8 cellular contexts compared by ENCODE assay signal in genomic region chr7:23679898-23680416, GRCh38. TPM values are rescaled to one million over a fixed set of nuclear protein-coding genes. Genes with fewer than 3 reads are reported as not detected.
DNase-seq lines count a peak whose midpoint lies in the region; ATAC-seq and TF ChIP-seq lines count a peak whose summit lies in the region.

TSS of gene FAM221A (plus strand) at chr7:23680199. CDS start at chr7:23680219, 20 bp downstream.

- H3K9ac ChIP-seq in HUES6 (ENCODE audit: low read length) = peak within 1 kb of the TSS; percentile 26

- ATAC-seq in GM21390 (IDR thresholded peaks at IDR 0.05; ENCODE audit: unreplicated experiment) (peak; percentile 97), Panc1 (peak; percentile 99), thoracic aorta (ENCODE audit: insufficient number of reproducible peaks, low FRiP score, low read depth) (peak; percentile 84)

- peak within 1 kb of the TSS; percentile 80 for H3K4me3 Mint-ChIP-seq in activated naive CD4-positive, alpha-beta T cell treated with anti-CD3 and anti-CD28 coated beads for 36 hours
- peak within 1 kb of the TSS; percentile 93 for H3K4me3 Mint-ChIP-seq in glutamatergic neuron (ENCODE audit: unreplicated experiment)

- H3K27me3 ChIP-seq in HUES6 (ENCODE audit: control insufficient read depth, insufficient read depth, low read length) (peaks cover 10% of the 10 kb centered on the region), Panc1 (ENCODE audit: control insufficient read depth, insufficient read depth, low read length) (no peaks in the 10 kb centered on the region), ovary (no peaks in the 10 kb centered on the region), thoracic aorta (replicated peaks; ENCODE audit: insufficient read depth) (no peaks in the 10 kb centered on the region)

- peak within 1 kb of the TSS; percentile 66 for H3K27ac Mint-ChIP-seq in activated naive CD4-positive, alpha-beta T cell treated with anti-CD3 and anti-CD28 coated beads for 36 hours
- H3K27ac Mint-ChIP-seq in glutamatergic neuron (ENCODE audit: unreplicated experiment) = peak within 1 kb of the TSS; percentile 55

- peak; percentile 74 for DNase-seq in DMS 273 treated with DMSO at 0.1 percent for 48 hours (lab: John Stamatoyannopoulos, UW)
- DNase-seq in Panc1 (ENCODE audit: low read depth, low spot score) = peak; percentile 45
- peak; percentile 86 for DNase-seq in activated naive CD4-positive, alpha-beta T cell treated with anti-CD3 and anti-CD28 coated beads for 36 hours
- DNase-seq in glutamatergic neuron = peak; percentile 92
- peak; percentile 83 to 91 (median 88) for DNase-seq in ovary
- peak; percentile 46 for DNase-seq in thoracic aorta (ENCODE audit: low spot score)

- TF ChIP-seq POLR2A in ovary (IDR thresholded peaks at IDR 0.05) = peak; percentile 45

- no peaks in the 10 kb centered on the region for H3K9me3 ChIP-seq in HUES6 (ENCODE audit: control insufficient read depth, insufficient read depth, low read depth, low read length)
- H3K9me3 ChIP-seq in Panc1 (ENCODE audit: control insufficient read depth, insufficient read depth, low read depth, low read length) = no peaks in the 10 kb centered on the region
- H3K9me3 ChIP-seq in ovary = no peaks in the 10 kb centered on the region
- H3K9me3 ChIP-seq in thoracic aorta = no peaks in the 10 kb centered on the region

- BruUV-seq in Panc1 (replicated peaks; lab: Mats Ljungman, UMichigan) = no TSS peak

- CTCF ChIA-PET in Panc1 (lab: Charles Lee) = interaction anchor here (0.6 to 1.1 kb wide), 2 partner anchors 65 to 475 kb away, joined by 3 to 4 read pairs; no protein-coding TSS in a partner anchor
- CTCF ChIA-PET in activated naive CD4-positive, alpha-beta T cell treated with anti-CD3 and anti-CD28 coated beads for 36 hours (lab: Charles Lee) = interaction anchor here (0.6 to 1.9 kb wide), 6 partner anchors 10 to 133 kb away, joined by 3 to 7 read pairs (median 4); no protein-coding TSS in a partner anchor

- TF ChIP-seq CTCF in Panc1 (IDR thresholded peaks at IDR 0.05) (peak; percentile 96), glutamatergic neuron (IDR thresholded peaks at IDR 0.05; ENCODE audit: partially characterized antibody, unreplicated experiment) (peak; percentile 78), ovary (IDR thresholded peaks at IDR 0.05) (peak; percentile 59 to 81 (median 69)), thoracic aorta (IDR thresholded peaks at IDR 0.05) (peak; percentile 79)

- no peaks in the 10 kb centered on the region for H3K9me3 Mint-ChIP-seq in activated naive CD4-positive, alpha-beta T cell treated with anti-CD3 and anti-CD28 coated beads for 36 hours
- H3K9me3 Mint-ChIP-seq in glutamatergic neuron (ENCODE audit: unreplicated experiment) = peaks cover 2% of the 10 kb centered on the region

- H3K36me3 Mint-ChIP-seq in activated naive CD4-positive, alpha-beta T cell treated with anti-CD3 and anti-CD28 coated beads for 36 hours (ENCODE audit: low read depth) = peaks cover 3% of the 10 kb centered on the region
- no peaks in the 10 kb centered on the region for H3K36me3 Mint-ChIP-seq in glutamatergic neuron (ENCODE audit: unreplicated experiment)

- H3K27me3 Mint-ChIP-seq in activated naive CD4-positive, alpha-beta T cell treated with anti-CD3 and anti-CD28 coated beads for 36 hours (ENCODE audit: low read depth) = peaks cover 5% of the 10 kb centered on the region
- H3K27me3 Mint-ChIP-seq in glutamatergic neuron (ENCODE audit: unreplicated experiment) = no peaks in the 10 kb centered on the region

- intact Hi-C loops in Panc1 (cut with micrococcal nuclease; ENCODE audit: unreplicated experiment) (no loop called here), ovary (cut with DNase I) (no loop called here)
- intact Hi-C loops in activated naive CD4-positive, alpha-beta T cell treated with anti-CD3 and anti-CD28 coated beads for 36 hours (cut with micrococcal nuclease) = loop anchor here (1.0 to 2.0 kb wide), 3 partner anchors 85 to 307 kb away; no protein-coding TSS in a partner anchor

- H3K4me3 ChIP-seq in HUES6 (ENCODE audit: low read depth, low read length) (peak within 1 kb of the TSS; percentile 66), Panc1 (ENCODE audit: low read depth in 2 of 2, low read length in 2 of 2) (peak within 1 kb of the TSS; percentile 67 to 70), ovary (peak within 1 kb of the TSS; percentile 66), thoracic aorta (peak within 1 kb of the TSS; percentile 80)

- no peaks in the 10 kb centered on the region for H3K4me1 ChIP-seq in HUES6 (ENCODE audit: control insufficient read depth, insufficient read depth, low read length)
- H3K4me1 ChIP-seq in Panc1 (ENCODE audit: control insufficient read depth, insufficient read depth, low read length) = peaks cover 5% of the 10 kb centered on the region; the same call in 1 of the 2 replicates
- H3K4me1 ChIP-seq in ovary (ENCODE audit: insufficient read depth) = peaks cover 3% of the 10 kb centered on the region
- H3K4me1 ChIP-seq in thoracic aorta (ENCODE audit: control insufficient read depth in 1 of 2, low read depth in 2 of 2) = peaks cover 4 to 6% of the 10 kb centered on the region in 2 donors

- H3K36me3 ChIP-seq in HUES6 (ENCODE audit: control insufficient read depth, insufficient read depth, low read length) (no peaks in the 10 kb centered on the region), Panc1 (ENCODE audit: control insufficient read depth, insufficient read depth, low read length) (no peaks in the 10 kb centered on the region), ovary (no peaks in the 10 kb centered on the region), thoracic aorta (no peaks in the 10 kb centered on the region)

- H3K27ac ChIP-seq in HUES6 (ENCODE audit: low read depth, low read length) = no peak within 1 kb of the TSS
- H3K27ac ChIP-seq in Panc1 (ENCODE audit: low read length) = peak within 1 kb of the TSS; percentile 73
- H3K27ac ChIP-seq in ovary = peak within 1 kb of the TSS; percentile 63 to 76
- peak within 1 kb of the TSS; percentile 58 to 82 for H3K27ac ChIP-seq in thoracic aorta

- POLR2A ChIA-PET in Panc1 (lab: Charles Lee) = no interaction called here

- WGBS in ovary, 3 donors = 0 to 1% (median 0%) methylated on average over 47 to 53 of the region's 53 CpGs

- TF ChIP-seq EP300 in ovary (IDR thresholded peaks at IDR 0.05) = no peak

- in situ Hi-C loops in Panc1 (cut with HindIII; ENCODE audit: low pct_unique_long_range_greater_than_20kb, low sequenced_read_pairs) = no loop called here

- peaks cover 11% of the 10 kb centered on the region for H3K4me1 Mint-ChIP-seq in activated naive CD4-positive, alpha-beta T cell treated with anti-CD3 and anti-CD28 coated beads for 36 hours (ENCODE audit: low read depth)
- H3K4me1 Mint-ChIP-seq in glutamatergic neuron (ENCODE audit: low read depth, unreplicated experiment) = no peaks in the 10 kb centered on the region

RNA-seq across cellular contexts. Expression of gene FAM221A, which starts in this region (rescaled TPM):
- 8.4 TPM for total RNA-seq in Panc1 (2021; ENCODE audit: unreplicated experiment)
- 8.5 TPM for polyA plus RNA-seq in Panc1 (2012; ENCODE audit: insufficient read length)
- 10 to 100 TPM in 1 of 2 experiments, 1 to 10 TPM in 1; 8.7 to 10.0 TPM for total RNA-seq in activated naive CD4-positive, alpha-beta T cell treated with anti-CD3 and anti-CD28 coated beads for 36 hours
- total RNA-seq in glutamatergic neuron (ENCODE audit: unreplicated experiment) = 23.2 TPM
- total RNA-seq in ovary = 10 to 100 TPM in 1 of 7 donors, 1 to 10 TPM in 6; 3.4 to 17.2 (median 5.2) TPM
- polyA plus RNA-seq in ovary = 1 to 10 TPM; 3.7 to 5.5 TPM
- 10 to 100 TPM in 1 of 2 donors, 1 to 10 TPM in 1; 2.6 to 16.8 TPM for total RNA-seq in thoracic aorta
